Comparison of ENCODE assay signal across 8 cellular contexts in genomic region chr17:42405963-42406495, GRCh38. TPM values are rescaled to one million over a fixed set of nuclear protein-coding genes. Genes with fewer than 3 reads are reported as not detected.
DNase-seq lines count a peak whose midpoint lies in the region; ATAC-seq lines count a peak whose summit lies in the region.

No MANE protein-coding gene starts in this region.

- peak; percentile 49 for DNase-seq in NCI-H2107 treated with DMSO at 0.1 percent for 48 hours (lab: John Stamatoyannopoulos, UW; ENCODE audit: unreplicated experiment)
- DNase-seq in NCI-H2107 (lab: John Stamatoyannopoulos, UW): no peak
- peak; percentile 63 to 83 for DNase-seq in NCI-H524 (lab: John Stamatoyannopoulos, UW)
- DNase-seq in activated CD4-positive, alpha-beta T cell treated with anti-CD3 and anti-CD28 coated beads, Interleukin-2, amount 50 U/mL, for 4 hours: peak; percentile 81 to 83
- peak; percentile 83 for DNase-seq in dermis blood vessel endothelial cell
- peak; percentile 84 for DNase-seq in medulla oblongata (ENCODE audit: extremely low spot score)
- DNase-seq in stimulated activated CD8-positive, alpha-beta memory T cell treated with anti-CD3 and anti-CD28 coated beads, Interleukin-15, amount 100 ng/mL, for 1 hour (ENCODE audit: low read depth): peak; percentile 64

- ATAC-seq in GM18511 (IDR thresholded peaks at IDR 0.05; ENCODE audit: unreplicated experiment): no peak

RNA-seq across cellular contexts. Expression of gene CAVIN1, which starts 17.0 kb away (rescaled TPM):
- 768 and 840 TPM in 2 replicates for total RNA-seq in dermis blood vessel endothelial cell

RNA-seq across cellular contexts. Expression of gene STAT3, which starts 17.8 kb away (rescaled TPM):
- 131 and 179 TPM in 2 replicates for total RNA-seq in dermis blood vessel endothelial cell

RNA-seq across cellular contexts. Expression of gene ATP6V0A1, which starts 52.6 kb away (rescaled TPM):
- total RNA-seq in dermis blood vessel endothelial cell: 27.9 and 42.9 TPM in 2 replicates
